ENCODE assay signal across 8 cellular contexts in the genomic region with DNA sequence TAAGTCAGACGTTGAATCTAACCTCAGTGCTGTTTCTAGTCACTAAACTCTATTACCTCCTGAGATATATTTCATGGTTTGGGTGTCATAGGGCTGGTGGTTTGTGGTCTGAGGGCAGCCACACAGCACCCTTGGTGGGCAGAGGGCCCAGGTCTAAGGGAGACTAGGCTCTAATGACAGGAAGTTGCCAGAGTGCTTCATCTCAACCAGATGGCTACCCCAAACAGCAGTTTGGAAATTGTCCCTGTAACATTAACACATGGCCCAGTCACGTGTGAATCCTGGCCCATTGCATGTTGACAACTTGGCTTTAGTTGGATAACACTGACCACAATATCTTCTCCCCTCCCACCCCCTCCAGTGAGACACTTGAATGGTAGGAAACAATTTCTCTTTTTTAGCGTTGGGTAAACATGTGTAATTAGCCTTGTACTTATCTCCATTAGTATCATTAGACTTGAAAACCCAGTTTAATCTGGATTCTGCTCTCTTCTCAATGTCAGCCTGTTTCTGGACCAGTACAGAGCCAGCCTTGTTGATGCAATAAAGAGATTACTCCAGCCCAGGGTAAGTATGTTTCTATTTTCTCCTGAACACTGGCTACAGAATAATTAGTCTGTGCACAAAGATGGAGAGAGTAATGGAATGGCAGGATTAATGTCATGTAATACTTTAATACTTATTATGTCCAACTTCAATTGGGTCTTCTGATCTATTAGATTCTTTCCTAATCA.
DNase-seq lines count a peak whose midpoint lies in the region; ATAC-seq, FAIRE-seq and TF ChIP-seq lines count a peak whose summit lies in the region.

No MANE protein-coding gene starts in this region.

- ATAC-seq in GM18502 (IDR thresholded peaks at IDR 0.05; ENCODE audit: poor library complexity, unreplicated experiment) (peak; percentile 87), HG02678 (IDR thresholded peaks at IDR 0.05; ENCODE audit: unreplicated experiment) (peak; percentile 91)

- no peak for TF ChIP-seq POLR2A in GM12892 (IDR thresholded peaks at IDR 0.05; ENCODE audit: low read depth, low read length)

- DNase-seq in NCI-H748 (lab: John Stamatoyannopoulos, UW; ENCODE audit: unreplicated experiment) (peak; percentile 84), fibroblast of peridontal ligament (ENCODE audit: extremely low read depth) (peak; percentile 58), SIG-M5 (lab: John Stamatoyannopoulos, UW) (no peak), GM12892 (ENCODE audit: insufficient read length) (no peak), GM13977 (ENCODE audit: low spot score) (no peak), LoVo (ENCODE audit: low spot score) (no peak)

- TF ChIP-seq CTCF in GM13977 (IDR thresholded peaks at IDR 0.05; ENCODE audit: extremely low read depth, insufficient read depth, missing control alignments): no peak

- in situ Hi-C loops in GM13977 (cut with MboI; ENCODE audit: low pct_unique_long_range_greater_than_20kb, low sequenced_read_pairs, unreplicated experiment): no loop called here

- FAIRE-seq in GM12892 (lab: Jason Lieb, UNC): no peak

Comparison
In these comparisons a context has a peak if more than half of its experiments do, and no peak if none do; other contexts are left out.
1. DNase-seq: peak in NCI-H748 (single experiment) and fibroblast of peridontal ligament (single experiment); none in SIG-M5 (single experiment), GM12892 (single experiment), GM13977 (single experiment) and LoVo (single experiment).